In the genomic region with DNA sequence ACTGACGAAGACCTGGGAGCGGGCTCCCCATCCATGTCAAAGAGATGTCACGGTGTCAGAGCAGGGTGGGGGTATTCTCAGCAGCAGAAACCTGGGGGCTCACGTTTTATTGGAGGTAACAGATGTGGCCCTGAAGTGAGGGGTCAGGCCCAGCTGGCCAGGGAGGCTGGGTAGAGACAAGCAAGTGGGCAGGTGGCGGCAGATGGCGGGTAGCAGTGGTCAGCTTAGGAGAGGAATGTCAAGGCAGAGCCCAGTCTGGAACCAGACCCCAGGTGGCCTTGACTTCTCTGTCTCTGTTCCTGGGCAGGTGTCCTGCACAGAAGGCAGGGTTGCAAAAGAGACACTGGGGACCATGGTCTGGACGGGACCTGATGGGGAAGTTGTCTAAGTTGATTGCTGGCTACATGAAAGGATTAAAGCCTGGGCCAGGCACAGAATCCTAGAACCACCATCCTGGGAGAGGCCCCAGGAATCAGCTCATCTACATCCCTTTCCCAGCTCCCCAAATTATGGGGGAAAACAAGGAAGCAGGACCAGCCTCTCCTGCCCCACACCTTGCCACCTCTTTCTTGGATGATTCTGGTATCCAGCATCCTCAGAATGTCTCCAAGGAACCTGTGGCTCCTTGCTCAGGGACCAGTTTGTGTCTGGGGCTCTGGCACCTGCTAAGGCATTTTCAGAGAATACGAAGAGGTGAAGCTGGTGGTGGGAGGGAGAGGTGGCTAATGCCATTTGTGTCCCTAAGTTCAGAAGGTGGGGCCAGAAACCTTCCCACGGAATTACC, we compare ENCODE assay signal across 1 cellular context.
TF ChIP-seq lines count a peak whose summit lies in the region.

No MANE protein-coding gene starts in this region.

TF ChIP-seq in IMR-90, 13 proteins besides CTCF, POLR2A, EP300 and RAD21 (continued from another document):
- TF ChIP-seq MAFK (IDR thresholded peaks at IDR 0.05; ENCODE audit: low read depth, low read length) = no peak
- TF ChIP-seq MXI1 (IDR thresholded peaks at IDR 0.05; ENCODE audit: borderline replicate concordance, low read depth, low read length) = no peak
- TF ChIP-seq NFE2L2 (IDR thresholded peaks at IDR 0.05; ENCODE audit: low read depth, low read length) = no peak
- no peak for TF ChIP-seq CHD1 (IDR thresholded peaks at IDR 0.05; ENCODE audit: low read depth, low read length)
- TF ChIP-seq MAZ (IDR thresholded peaks at IDR 0.05; ENCODE audit: borderline replicate concordance, low read depth, low read length) = no peak
- TF ChIP-seq, protein P1, sequence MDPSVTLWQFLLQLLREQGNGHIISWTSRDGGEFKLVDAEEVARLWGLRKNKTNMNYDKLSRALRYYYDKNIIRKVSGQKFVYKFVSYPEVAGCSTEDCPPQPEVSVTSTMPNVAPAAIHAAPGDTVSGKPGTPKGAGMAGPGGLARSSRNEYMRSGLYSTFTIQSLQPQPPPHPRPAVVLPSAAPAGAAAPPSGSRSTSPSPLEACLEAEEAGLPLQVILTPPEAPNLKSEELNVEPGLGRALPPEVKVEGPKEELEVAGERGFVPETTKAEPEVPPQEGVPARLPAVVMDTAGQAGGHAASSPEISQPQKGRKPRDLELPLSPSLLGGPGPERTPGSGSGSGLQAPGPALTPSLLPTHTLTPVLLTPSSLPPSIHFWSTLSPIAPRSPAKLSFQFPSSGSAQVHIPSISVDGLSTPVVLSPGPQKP (IDR thresholded peaks at IDR 0.05; ENCODE audit: borderline replicate concordance, low read depth, low read length) = no peak
- TF ChIP-seq RFX5 (IDR thresholded peaks at IDR 0.05; ENCODE audit: low read depth, low read length) = no peak
- TF ChIP-seq SMC3 (IDR thresholded peaks at IDR 0.05; ENCODE audit: low read depth, low read length) = no peak
- TF ChIP-seq, protein P2, sequence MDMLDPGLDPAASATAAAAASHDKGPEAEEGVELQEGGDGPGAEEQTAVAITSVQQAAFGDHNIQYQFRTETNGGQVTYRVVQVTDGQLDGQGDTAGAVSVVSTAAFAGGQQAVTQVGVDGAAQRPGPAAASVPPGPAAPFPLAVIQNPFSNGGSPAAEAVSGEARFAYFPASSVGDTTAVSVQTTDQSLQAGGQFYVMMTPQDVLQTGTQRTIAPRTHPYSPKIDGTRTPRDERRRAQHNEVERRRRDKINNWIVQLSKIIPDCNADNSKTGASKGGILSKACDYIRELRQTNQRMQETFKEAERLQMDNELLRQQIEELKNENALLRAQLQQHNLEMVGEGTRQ (IDR thresholded peaks at IDR 0.05; ENCODE audit: low read depth, low read length) = no peak
